Comparison of ENCODE assay signal across 15 cellular contexts in the genomic region with DNA sequence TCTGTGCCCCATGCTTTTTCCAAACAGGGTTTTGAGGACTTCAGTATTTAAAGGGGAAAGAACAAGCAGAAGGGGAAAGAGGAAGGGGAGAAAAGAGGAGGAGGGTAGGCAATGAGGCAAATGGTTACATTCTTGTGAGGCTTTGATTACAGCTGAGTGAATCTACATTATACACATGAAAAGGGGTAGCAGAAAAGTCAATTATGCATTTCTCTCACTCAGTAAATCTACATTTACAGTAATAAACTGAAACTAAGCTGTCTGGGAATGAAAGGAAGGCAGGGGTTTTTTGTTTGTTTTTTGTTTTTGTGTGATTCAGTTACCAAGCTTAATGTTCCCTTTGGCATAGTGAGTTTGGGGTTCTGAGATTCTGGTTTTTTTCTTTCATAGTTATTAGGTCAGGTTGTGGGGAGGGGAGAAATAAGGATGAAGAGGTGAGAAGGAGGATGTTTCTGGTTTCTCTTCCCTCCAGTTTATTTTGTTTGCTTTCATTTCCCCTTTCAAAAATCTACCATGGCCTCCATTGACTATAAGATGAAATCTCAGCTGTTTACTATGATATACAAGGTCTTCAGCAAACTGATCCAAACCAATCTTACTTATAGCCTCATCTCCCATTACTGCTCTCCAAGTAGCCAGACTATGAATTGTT. TPM values are rescaled to one million over a fixed set of nuclear protein-coding genes. Genes with fewer than 3 reads are reported as not detected.
A peak's percentile ranks its signal among the peaks of the same experiment; 100 is the strongest.
DNase-seq lines count a peak whose midpoint lies in the region; ATAC-seq, FAIRE-seq and TF ChIP-seq lines count a peak whose summit lies in the region.
"Had no signal": no experiment of that assay in that cellular context is flagged by ENCODE, and none has a peak within 500 bp of the region (broad histone marks: within the 10 kb centered on the region; RNA-seq: fewer than 3 reads in every experiment).

No MANE protein-coding gene starts in this region.

- no peak for TF ChIP-seq POLR2A in H1 (IDR thresholded peaks at IDR 0.05; ENCODE audit: control extremely low read depth in 1 of 2, low read depth in 2 of 2, low read length in 2 of 2)

- no peak overlapping the region for H2BK20ac ChIP-seq in H1 (ENCODE audit: low read length)

- H3K9me3 ChIP-seq in DOHH2 (ENCODE audit: control insufficient read depth, insufficient read depth, low read length) (peaks cover 3% of the 10 kb centered on the region; the same call in 1 of the 2 replicates), H1 (ENCODE audit: insufficient read depth in 2 of 2, low read depth in 1 of 2, low read length in 1 of 2) (no peaks in the 10 kb centered on the region)
- H3K9me3 ChIP-seq: body of pancreas, SJCRH30, upper lobe of right lung had no signal

- no peak for FAIRE-seq in H1 (lab: Jason Lieb, UNC)

- POLR2A ChIA-PET in H1 (lab: Charles Lee; ENCODE audit: partially characterized antibody) = no interaction called here

- H2BK120ac ChIP-seq in H1 (replicated peaks; ENCODE audit: low read depth, low read length) = no peak overlapping the region

- H3K4me2 ChIP-seq in DOHH2 (ENCODE audit: low read length) (peak overlapping the region; percentile 20), H1 (ENCODE audit: insufficient read depth in 1 of 2, low read depth in 2 of 2, low read length in 2 of 2) (no peak overlapping the region)

- H2BK5ac ChIP-seq in H1 (ENCODE audit: low read depth, low read length) = no peak overlapping the region

- no peak for TF ChIP-seq CTCF in DOHH2 (IDR thresholded peaks at IDR 0.05; ENCODE audit: low read depth, low read length, poor library complexity, severe bottlenecking)
- no peak for TF ChIP-seq CTCF in H1 (IDR thresholded peaks at IDR 0.05; ENCODE audit: control extremely low read depth in 1 of 3, insufficient read depth in 1 of 3, low read depth in 1 of 3, low read length in 3 of 3)

- no peak overlapping the region for H4K91ac ChIP-seq in H1 (replicated peaks; ENCODE audit: insufficient read length, low read length)

- no peak overlapping the region for H3K4ac ChIP-seq in H1 (replicated peaks; ENCODE audit: insufficient read length, low read depth, low read length)

- no peaks in the 10 kb centered on the region for H3F3A ChIP-seq in DOHH2 (ENCODE audit: control insufficient read depth, insufficient read depth)

- H3K79me2 ChIP-seq in DOHH2 (ENCODE audit: control insufficient read depth, low read length) (no peaks in the 10 kb centered on the region), H1 (ENCODE audit: control insufficient read depth in 1 of 2, insufficient read depth in 2 of 2, low read length in 2 of 2) (no peaks in the 10 kb centered on the region)

- H3K27ac ChIP-seq in DOHH2 (ENCODE audit: low read depth, low read length) (peak overlapping the region; percentile 15; the same call in 1 of the 2 replicates), H1 (ENCODE audit: low read depth, low read length) (no peak overlapping the region)
- H3K27ac ChIP-seq: body of pancreas, SJCRH30, upper lobe of right lung had no signal

- H4K8ac ChIP-seq in H1 (ENCODE audit: extremely low read depth, insufficient read depth, low read length) = no peak overlapping the region

- H3K4me3 ChIP-seq in DOHH2 (ENCODE audit: low read length) (no peak overlapping the region), H1 (ENCODE audit: extremely low read depth in 1 of 4, insufficient read depth in 2 of 4, low read depth in 3 of 4, low read length in 4 of 4) (no peak overlapping the region)
- H3K4me3 ChIP-seq: body of pancreas, SJCRH30, upper lobe of right lung had no signal

- no peak overlapping the region for H3K14ac ChIP-seq in H1 (ENCODE audit: insufficient read length)

- no peak overlapping the region for H2AK5ac ChIP-seq in H1 (ENCODE audit: low read depth, low read length)

- CTCF ChIA-PET in H1 (lab: Charles Lee; ENCODE audit: partially characterized antibody) = interaction anchor here (0.7 to 2.3 kb wide), 2 partner anchors 44 to 136 kb away, joined by 4 to 10 read pairs; no protein-coding TSS in a partner anchor

- H3K27me3 ChIP-seq in DOHH2 (ENCODE audit: control insufficient read depth, low read length) (no peaks in the 10 kb centered on the region), H1 (replicated peaks in 1 of 4; ENCODE audit: control insufficient read depth in 3 of 4, extremely low read depth in 1 of 4, insufficient read depth in 3 of 4, low read length in 3 of 4) (no peaks in the 10 kb centered on the region)
- H3K27me3 ChIP-seq: body of pancreas, SJCRH30, upper lobe of right lung had no signal

- H2AFZ ChIP-seq in H1 (ENCODE audit: low read length) = peak overlapping the region; percentile 41; the same call in 1 of the 2 replicates

- H3K23me2 ChIP-seq in H1 (ENCODE audit: low read depth, low read length) = no peaks in the 10 kb centered on the region

- H3K36me3 ChIP-seq in DOHH2 (ENCODE audit: control insufficient read depth, low read length) (no peaks in the 10 kb centered on the region), H1 (ENCODE audit: control insufficient read depth in 2 of 4, insufficient read depth in 4 of 4, low read length in 3 of 4) (no peaks in the 10 kb centered on the region)
- H3K36me3 ChIP-seq: SJCRH30, upper lobe of right lung had no signal

- no peak for TF ChIP-seq EP300 in H1 (IDR thresholded peaks at IDR 0.05; ENCODE audit: borderline replicate concordance in 1 of 2, low read depth in 2 of 2, low read length in 2 of 2)

- no peak overlapping the region for H4K5ac ChIP-seq in H1 (ENCODE audit: insufficient read length, low read depth, low read length)

- no peak for TF ChIP-seq RAD21 in H1 (IDR thresholded peaks at IDR 0.05 in 1 of 2, conservative IDR thresholded peaks at IDR 0.05 in 1 of 2; ENCODE audit: low read depth in 2 of 2, low read length in 2 of 2)

- no peak overlapping the region for H2BK15ac ChIP-seq in H1 (ENCODE audit: low read length)

- H3K18ac ChIP-seq in H1 (ENCODE audit: extremely low read depth, low read length) = no peak overlapping the region

- no peaks in the 10 kb centered on the region for H3K9me2 ChIP-seq in DOHH2 (replicated peaks; ENCODE audit: control insufficient read depth, low read length)

- H4K20me1 ChIP-seq in DOHH2 (ENCODE audit: control insufficient read depth, insufficient read depth, low read depth, low read length) = no peaks in the 10 kb centered on the region
- no peaks in the 10 kb centered on the region for H4K20me1 ChIP-seq in H1 (replicated peaks in 1 of 2; ENCODE audit: control insufficient read depth in 1 of 2, insufficient read depth in 2 of 2, low read length in 2 of 2)

- H3K4me1 ChIP-seq in DOHH2 (ENCODE audit: control insufficient read depth, low read length) (peaks cover 14% of the 10 kb centered on the region), H1 (replicated peaks in 1 of 4; ENCODE audit: control insufficient read depth in 3 of 4, insufficient read depth in 4 of 4, low read length in 3 of 4) (no peaks in the 10 kb centered on the region)
- H3K4me1 ChIP-seq: body of pancreas, SJCRH30, upper lobe of right lung had no signal

- H2BK12ac ChIP-seq in H1 (ENCODE audit: low read depth, low read length) = no peak overlapping the region

- no peaks in the 10 kb centered on the region for H3K79me1 ChIP-seq in H1 (ENCODE audit: low read depth, low read length)

- no peak overlapping the region for H3K56ac ChIP-seq in H1 (replicated peaks; ENCODE audit: insufficient read length, low read depth, low read length)

- no peak for DNase-seq in H1 (ENCODE audit: low read depth in 1 of 2, low spot score in 2 of 2)
- no peak for DNase-seq in iPS-NIHi11 (ENCODE audit: low spot score)
- DNase-seq: body of pancreas; effector CD8-positive, alpha-beta T cell; NCI-H1930; SJCRH30; upper lobe of right lung had no signal

- no peak overlapping the region for H3K9ac ChIP-seq in H1 (replicated peaks in 1 of 4; ENCODE audit: extremely low read depth in 1 of 4, low read depth in 3 of 4, low read length in 3 of 4)

- no peak overlapping the region for H3K23ac ChIP-seq in H1 (ENCODE audit: insufficient read length)

- ATAC-seq in GM21360 (IDR thresholded peaks at IDR 0.05; ENCODE audit: unreplicated experiment) (peak; percentile 63), HG03196 (IDR thresholded peaks at IDR 0.05; ENCODE audit: unreplicated experiment) (peak; percentile 54), HG03097 (IDR thresholded peaks at IDR 0.05; ENCODE audit: low FRiP score, unreplicated experiment) (no peak), GM19455 (IDR thresholded peaks at IDR 0.05; ENCODE audit: unreplicated experiment) (no peak), GM21381 (IDR thresholded peaks at IDR 0.05; ENCODE audit: unreplicated experiment) (no peak)
- ATAC-seq: body of pancreas, upper lobe of right lung had no signal

TF ChIP-seq in H1, 55 proteins besides CTCF, POLR2A, EP300 and RAD21 (continues in another document):
- TF ChIP-seq CTBP2 (IDR thresholded peaks at IDR 0.05; ENCODE audit: borderline replicate concordance, insufficient read depth, insufficient read length, low read length) (no peak), KDM1A (IDR thresholded peaks at IDR 0.05; ENCODE audit: borderline replicate concordance, low read length) (no peak), TEAD4 (IDR thresholded peaks at IDR 0.05; ENCODE audit: low read depth, low read length) (no peak), BACH1 (IDR thresholded peaks at IDR 0.05; ENCODE audit: low read length) (no peak), ASH2L (IDR thresholded peaks at IDR 0.05; ENCODE audit: low read length) (no peak), CREB1 (IDR thresholded peaks at IDR 0.05) (no peak), PHF8 (conservative IDR thresholded peaks at IDR 0.05; ENCODE audit: low read depth, low read length) (no peak), CHD2 (IDR thresholded peaks at IDR 0.05; ENCODE audit: low read length) (no peak), SRF (IDR thresholded peaks at IDR 0.05; ENCODE audit: low read depth, low read length) (no peak)

RNA-seq across cellular contexts. Expression of a gene that starts 18.7 kb away (rescaled TPM):
- not detected in 2 replicates for total RNA-seq in H1 (2021; fragmentation: NEBNext Ultra II Directional; extraction: Animal tissue kit (Norgen Biotek cat#: 25700))
- not detected in 2 replicates for polyA plus RNA-seq in H1 (2011; rRNA removed)
- not detected for polyA plus RNA-seq in H1 (2011; cell fraction: cytosol; rRNA removed)
- not detected for polyA plus RNA-seq in H1 (2011; cell fraction: nucleus; rRNA removed)
- not detected in 4 replicates for polyA plus RNA-seq in H1 (2012, experiment 1 of 2)
- polyA plus RNA-seq in H1 (2012, experiment 2 of 2) = not detected
- polyA plus RNA-seq in H1 (2013, experiment 1 of 2) = not detected
- polyA plus RNA-seq in H1 (2013, experiment 2 of 2) = not detected
- polyA minus RNA-seq in H1 (2011; rRNA and poly(A)+ RNA removed) = not detected in 2 replicates
- polyA minus RNA-seq in H1 (2011; cell fraction: cytosol; rRNA and poly(A)+ RNA removed) = not detected
- not detected for polyA minus RNA-seq in H1 (2011; cell fraction: nucleus; rRNA and poly(A)+ RNA removed)
- total RNA-seq: body of pancreas, pulmonary artery endothelial cell, SJCRH30 had no signal
- polyA plus RNA-seq: AG04450 had no signal

RNA-seq across cellular contexts. Expression of a gene that starts 42.6 kb away (rescaled TPM):
- 153 and 154 TPM in 2 replicates for total RNA-seq in H1 (2021; fragmentation: NEBNext Ultra II Directional; extraction: Animal tissue kit (Norgen Biotek cat#: 25700))
- polyA plus RNA-seq in H1 (2011; rRNA removed) = 186 and 195 TPM in 2 replicates
- polyA plus RNA-seq in H1 (2011; cell fraction: cytosol; rRNA removed) = 277 TPM
- 76.0 TPM for polyA plus RNA-seq in H1 (2011; cell fraction: nucleus; rRNA removed)
- polyA plus RNA-seq in H1 (2012, experiment 1 of 2) = 131 to 163 TPM (median 150 TPM) in 4 replicates
- polyA plus RNA-seq in H1 (2012, experiment 2 of 2) = 107 TPM
- polyA plus RNA-seq in H1 (2013, experiment 1 of 2) = 120 TPM
- 122 TPM for polyA plus RNA-seq in H1 (2013, experiment 2 of 2)
- polyA minus RNA-seq in H1 (2011; rRNA and poly(A)+ RNA removed) = 48.1 and 64.5 TPM in 2 replicates
- polyA minus RNA-seq in H1 (2011; cell fraction: cytosol; rRNA and poly(A)+ RNA removed) = 59.4 TPM
- 36.3 TPM for polyA minus RNA-seq in H1 (2011; cell fraction: nucleus; rRNA and poly(A)+ RNA removed)

Comparison
In these comparisons a context has a peak if more than half of its experiments do, and no peak if none do; other contexts are left out.
1. ATAC-seq: peak in GM21360 (single experiment) and HG03196 (single experiment); none in HG03097 (single experiment), GM19455 (single experiment) and GM21381 (single experiment).